Comparison of ENCODE assay signal across 8 cellular contexts in genomic region chr1:43366179-43366578, GRCh38. TPM values are rescaled to one million over a fixed set of nuclear protein-coding genes. Genes with fewer than 3 reads are reported as not detected.
A peak's percentile ranks its signal among the peaks of the same experiment; 100 is the strongest.
DNase-seq lines count a peak whose midpoint lies in the region; ATAC-seq and TF ChIP-seq lines count a peak whose summit lies in the region.

No MANE protein-coding gene starts in this region.

- H3K27me3 ChIP-seq in AG04450 (ENCODE audit: control insufficient read depth, insufficient read depth, low read length) (no peaks in the 10 kb centered on the region), mesendoderm (ENCODE audit: insufficient read depth, low read length, poor library complexity) (no peaks in the 10 kb centered on the region)

- H3K4me2 ChIP-seq in mesendoderm (ENCODE audit: low read length), result peak overlapping the region; percentile 26

- H3K79me2 ChIP-seq in mesendoderm (ENCODE audit: control insufficient read depth, insufficient read depth, low read length), result peaks cover 12% of the 10 kb centered on the region

- ATAC-seq in HG03342 (IDR thresholded peaks at IDR 0.05; ENCODE audit: unreplicated experiment) (no peak), HG03457 (IDR thresholded peaks at IDR 0.05; ENCODE audit: unreplicated experiment) (no peak)

- no peak overlapping the region for H3K23ac ChIP-seq in mesendoderm (ENCODE audit: low read length)

- peaks cover 4% of the 10 kb centered on the region; the same call in 1 of the 2 replicates for H3K9me3 ChIP-seq in AG04450 (ENCODE audit: control insufficient read depth, insufficient read depth, low read length)

- H3K18ac ChIP-seq in mesendoderm (ENCODE audit: low read length), result no peak overlapping the region

- peaks cover 13% of the 10 kb centered on the region for H3K4me1 ChIP-seq in mesendoderm (ENCODE audit: control insufficient read depth, low read depth, low read length)

- CTCF ChIA-PET in AG04450 (lab: Charles Lee), result interaction anchor here (0.6 kb wide), 1 partner anchor 1377 kb away, joined by 3 read pairs; no protein-coding TSS in a partner anchor

- H2BK5ac ChIP-seq in mesendoderm (ENCODE audit: low read length), result no peak overlapping the region

- no peak overlapping the region for H2AK5ac ChIP-seq in mesendoderm (ENCODE audit: low read length)

- no peak overlapping the region for H3K4ac ChIP-seq in mesendoderm (ENCODE audit: low read depth, low read length)

- H3K27ac ChIP-seq in AG04450 (ENCODE audit: low read depth, low read length) (no peak overlapping the region), mesendoderm (ENCODE audit: low read depth, low read length) (no peak overlapping the region)

- no peak for DNase-seq in AG04450 (ENCODE audit: low read depth, low spot score)
- DNase-seq in HuH-7 (ENCODE audit: low spot score), result peak; percentile 28
- DNase-seq in T47D (ENCODE audit: low read depth in 1 of 2, low spot score in 1 of 2), result peak; percentile 47 to 84
- DNase-seq in mesendoderm, result peak; percentile 55
- no peak for DNase-seq in superior temporal gyrus (ENCODE audit: extremely low spot score)
- DNase-seq in NAMALWA (ENCODE audit: low spot score), result no peak

- H2BK120ac ChIP-seq in mesendoderm (ENCODE audit: low read depth, low read length), result no peak overlapping the region

- POLR2A ChIA-PET in AG04450 (lab: Yijun Ruan, JAX), result interaction anchor here (0.6 kb wide), 1 partner anchor 136 kb away, joined by 3 read pairs; no protein-coding TSS in a partner anchor

- H3K4me3 ChIP-seq in AG04450 (ENCODE audit: low read depth, low read length), result peak overlapping the region; percentile 78
- H3K4me3 ChIP-seq in mesendoderm (ENCODE audit: low read length), result no peak overlapping the region

- H3K56ac ChIP-seq in mesendoderm (ENCODE audit: low read length), result peak overlapping the region; percentile 12

- peaks cover 15% of the 10 kb centered on the region for H3K36me3 ChIP-seq in mesendoderm (ENCODE audit: control insufficient read depth, insufficient read depth, low read length)

- no peak overlapping the region for H4K5ac ChIP-seq in mesendoderm (ENCODE audit: low read length)

- in situ Hi-C loops in T47D (cut with HindIII; ENCODE audit: low pct_unique_long_range_greater_than_20kb, low sequenced_read_pairs), result no loop called here

- no peak overlapping the region for H4K8ac ChIP-seq in mesendoderm (ENCODE audit: low read depth, low read length)

- no peak for TF ChIP-seq CTCF in AG04450 (IDR thresholded peaks at IDR 0.05; ENCODE audit: low read depth, low read length)

- H2BK15ac ChIP-seq in mesendoderm (replicated peaks; ENCODE audit: low read depth), result no peak overlapping the region

- no CpG with 5 or more reads among the region's 11 CpGs for WGBS in mesendoderm (ENCODE audit: extremely low coverage, insufficient coverage, low lambda C conversion rate)

- H3K79me1 ChIP-seq in mesendoderm (ENCODE audit: low read length), result peaks cover 23% of the 10 kb centered on the region

- H3K9ac ChIP-seq in mesendoderm (ENCODE audit: low read length), result peak overlapping the region; percentile 46

RNA-seq across cellular contexts. Expression of gene ELOVL1, which starts 1.6 kb away (rescaled TPM):
- polyA plus RNA-seq in AG04450 (2011; rRNA removed), result 165 and 167 TPM in 2 replicates
- 90.0 and 97.7 TPM in 2 replicates for polyA minus RNA-seq in AG04450 (2011; rRNA and poly(A)+ RNA removed)
- polyA plus RNA-seq in mesendoderm (2013, experiment 1 of 2), result 37.0 TPM
- polyA plus RNA-seq in mesendoderm (2013, experiment 2 of 2), result 37.2 TPM

RNA-seq across cellular contexts. Expression of gene CDC20, which starts 7.4 kb away (rescaled TPM):
- 22.8 and 27.5 TPM in 2 replicates for polyA plus RNA-seq in AG04450 (2011; rRNA removed)
- polyA minus RNA-seq in AG04450 (2011; rRNA and poly(A)+ RNA removed), result 41.6 and 47.4 TPM in 2 replicates
- polyA plus RNA-seq in mesendoderm (2013, experiment 1 of 2), result 156 TPM
- 154 TPM for polyA plus RNA-seq in mesendoderm (2013, experiment 2 of 2)

RNA-seq across cellular contexts. Expression of gene MED8, which starts 23.4 kb away (rescaled TPM):
- 59.3 and 63.7 TPM in 2 replicates for polyA plus RNA-seq in AG04450 (2011; rRNA removed)
- 36.9 and 41.8 TPM in 2 replicates for polyA minus RNA-seq in AG04450 (2011; rRNA and poly(A)+ RNA removed)
- 19.4 TPM for polyA plus RNA-seq in mesendoderm (2013, experiment 1 of 2)
- 18.7 TPM for polyA plus RNA-seq in mesendoderm (2013, experiment 2 of 2)

RNA-seq across cellular contexts. Expression of gene SZT2, which starts 23.5 kb away (rescaled TPM):
- 9.4 and 10.4 TPM in 2 replicates for polyA plus RNA-seq in AG04450 (2011; rRNA removed)
- 43.5 and 51.1 TPM in 2 replicates for polyA minus RNA-seq in AG04450 (2011; rRNA and poly(A)+ RNA removed)
- polyA plus RNA-seq in mesendoderm (2013, experiment 1 of 2), result 3.5 TPM
- 3.4 TPM for polyA plus RNA-seq in mesendoderm (2013, experiment 2 of 2)

RNA-seq across cellular contexts. Expression of gene MPL, which starts 28.6 kb away (rescaled TPM):
- polyA plus RNA-seq in AG04450 (2011; rRNA removed), result not detected in 2 replicates
- polyA minus RNA-seq in AG04450 (2011; rRNA and poly(A)+ RNA removed), result not detected in 2 replicates
- polyA plus RNA-seq in mesendoderm (2013, experiment 1 of 2), result 0.07 TPM
- polyA plus RNA-seq in mesendoderm (2013, experiment 2 of 2), result 0.07 TPM

Comparison
In these comparisons a context has a peak if more than half of its experiments do, and no peak if none do; other contexts are left out.
1. DNase-seq: peak in HuH-7 (single experiment), T47D (2 of 2) and mesendoderm (single experiment); none in AG04450 (single experiment), superior temporal gyrus (single experiment) and NAMALWA (single experiment).